In genomic region chr17:21039839-21040575, GRCh38 we compare ENCODE assay signal across 8 cellular contexts. TPM values are rescaled to one million over a fixed set of nuclear protein-coding genes. Genes with fewer than 3 reads are reported as not detected.
A peak's percentile ranks its signal among the peaks of the same experiment; 100 is the strongest.
DNase-seq lines count a peak whose midpoint lies in the region; ATAC-seq and TF ChIP-seq lines count a peak whose summit lies in the region.

No MANE protein-coding gene starts in this region.

- peak; percentile 78 to 82 for DNase-seq in AML-193 (lab: John Stamatoyannopoulos, UW)
- DNase-seq in H7: peak; percentile 65
- peak; percentile 46 for DNase-seq in activated naive CD8-positive, alpha-beta T cell treated with anti-CD3 and anti-CD28 coated beads for 36 hours
- DNase-seq in iris pigment epithelial cell (ENCODE audit: low read depth): peak; percentile 52
- peak; percentile 16 to 18 for DNase-seq in stimulated activated CD4-positive, alpha-beta T cell treated with anti-CD3 and anti-CD28 coated beads, Interleukin-4, amount 100 ng/mL, for 4 hours
- no peak for DNase-seq in occipital lobe (lab: John Stamatoyannopoulos, UW)

- H2AFZ ChIP-seq in OCI-LY1 (ENCODE audit: low read length): no peak overlapping the region

- H3K9me2 ChIP-seq in OCI-LY1 (ENCODE audit: low read depth, low read length): no peaks in the 10 kb centered on the region

- peak overlapping the region; percentile 99; the same call in 1 of the 2 replicates for H3K9ac ChIP-seq in OCI-LY1 (ENCODE audit: low read length)

- H3K27ac Mint-ChIP-seq in activated naive CD8-positive, alpha-beta T cell treated with anti-CD3 and anti-CD28 coated beads for 36 hours: peak overlapping the region; percentile 98

- peaks cover 38% of the 10 kb centered on the region for H3K36me3 Mint-ChIP-seq in activated naive CD8-positive, alpha-beta T cell treated with anti-CD3 and anti-CD28 coated beads for 36 hours

- H3K9me3 Mint-ChIP-seq in activated naive CD8-positive, alpha-beta T cell treated with anti-CD3 and anti-CD28 coated beads for 36 hours: no peaks in the 10 kb centered on the region

- H3K9me3 ChIP-seq in OCI-LY1 (ENCODE audit: low read length): no peaks in the 10 kb centered on the region

- H3K27me3 Mint-ChIP-seq in activated naive CD8-positive, alpha-beta T cell treated with anti-CD3 and anti-CD28 coated beads for 36 hours: no peaks in the 10 kb centered on the region

- H3K36me3 ChIP-seq in H7 (replicated peaks; ENCODE audit: control insufficient read depth, insufficient read depth, low read length): peaks cover 2% of the 10 kb centered on the region; the same call in 1 of the 2 replicates
- H3K36me3 ChIP-seq in OCI-LY1 (ENCODE audit: insufficient read depth, low read length): peaks cover 28% of the 10 kb centered on the region

- TF ChIP-seq CTCF in OCI-LY1 (IDR thresholded peaks at IDR 0.05; ENCODE audit: low read length): peak; percentile 58

- H3K27me3 ChIP-seq in H7 (ENCODE audit: control insufficient read depth, insufficient read depth, low read length) (no peaks in the 10 kb centered on the region), OCI-LY1 (ENCODE audit: insufficient read depth, low read length) (no peaks in the 10 kb centered on the region)

- H3K4me1 Mint-ChIP-seq in activated naive CD8-positive, alpha-beta T cell treated with anti-CD3 and anti-CD28 coated beads for 36 hours: peaks cover 44% of the 10 kb centered on the region

- H3K79me2 ChIP-seq in OCI-LY1 (ENCODE audit: insufficient read depth, low read length): peaks cover 68% of the 10 kb centered on the region

- peaks cover 55% of the 10 kb centered on the region for H3K4me1 ChIP-seq in OCI-LY1 (ENCODE audit: insufficient read depth, low read length, severe bottlenecking)

- H4K20me1 ChIP-seq in OCI-LY1 (ENCODE audit: insufficient read depth, low read length): peaks cover 6% of the 10 kb centered on the region; the same call in 1 of the 2 replicates

- no peak for ATAC-seq in HG03565 (IDR thresholded peaks at IDR 0.05; ENCODE audit: unreplicated experiment)

- H3K4me3 ChIP-seq in H7 (ENCODE audit: insufficient read depth, low read depth, low read length): peak overlapping the region; percentile 99
- H3K4me3 ChIP-seq in OCI-LY1 (ENCODE audit: low read depth, low read length, poor library complexity, severe bottlenecking): peak overlapping the region; percentile 90

- no peaks in the 10 kb centered on the region for H3F3A ChIP-seq in OCI-LY1 (ENCODE audit: insufficient read depth, low read length)

- H3K4me3 Mint-ChIP-seq in activated naive CD8-positive, alpha-beta T cell treated with anti-CD3 and anti-CD28 coated beads for 36 hours: peak overlapping the region; percentile 99

- H3K4me2 ChIP-seq in OCI-LY1 (ENCODE audit: low read length): peak overlapping the region; percentile 75

- H3K27ac ChIP-seq in OCI-LY1 (ENCODE audit: low read depth, low read length, poor library complexity, severe bottlenecking): no peak overlapping the region

RNA-seq across cellular contexts. Expression of gene USP22, which starts 2.8 kb away (rescaled TPM):
- 432 and 539 TPM in 2 replicates for total RNA-seq in H7 (2014; rRNA removed; shearing (Covaris generic))
- total RNA-seq in activated naive CD8-positive, alpha-beta T cell treated with anti-CD3 and anti-CD28 coated beads for 36 hours: 100 to 1,000 TPM; 178 to 183 TPM
- total RNA-seq in occipital lobe: 342 TPM
